ENCODE assay signal across 29 cellular contexts in genomic region chr4:39922389-39922788, GRCh38. TPM values are rescaled to one million over a fixed set of nuclear protein-coding genes. Genes with fewer than 3 reads are reported as not detected.
DNase-seq lines count a peak whose midpoint lies in the region; ATAC-seq, FAIRE-seq and TF ChIP-seq lines count a peak whose summit lies in the region.
"Had no signal": no experiment of that assay in that cellular context is flagged by ENCODE, and none has a peak within 500 bp of the region (broad histone marks: within the 10 kb centered on the region; RNA-seq: fewer than 3 reads in every experiment).

No MANE protein-coding gene starts in this region.

- no peaks in the 10 kb centered on the region for H3K27me3 Mint-ChIP-seq in activated T-helper 17 cell treated with anti-CD3 and anti-CD28 coated beads, Interleukin-2, amount 50 U/mL, for 72 hours

- no peak overlapping the region for H3K27ac ChIP-seq in testis
- H3K27ac ChIP-seq: SJSA1 had no signal

- intact Hi-C loops in testis (cut with DNase I; ENCODE audit: low total_unique reads) = no loop called here

- H3K4me3 Mint-ChIP-seq in activated T-helper 17 cell treated with anti-CD3 and anti-CD28 coated beads, Interleukin-2, amount 50 U/mL, for 72 hours = no peak overlapping the region
- H3K4me3 Mint-ChIP-seq: CD14-positive monocyte; CD8-positive, alpha-beta memory T cell; HFFc6 had no signal

- WGBS in testis, 2 donors = 94% methylated on average over 2 of the region's 2 CpGs

- H3K4me1 ChIP-seq in testis = no peaks in the 10 kb centered on the region
- H3K4me1 ChIP-seq: BE2C, HAP-1, SJSA1 had no signal

- peak overlapping the region; percentile 20 for H3K27ac Mint-ChIP-seq in activated T-helper 17 cell treated with anti-CD3 and anti-CD28 coated beads, Interleukin-2, amount 50 U/mL, for 72 hours

- TF ChIP-seq POLR2A in testis (IDR thresholded peaks at IDR 0.05) = no peak

- peaks cover 12% of the 10 kb centered on the region for H3K4me1 Mint-ChIP-seq in activated T-helper 17 cell treated with anti-CD3 and anti-CD28 coated beads, Interleukin-2, amount 50 U/mL, for 72 hours
- H3K4me1 Mint-ChIP-seq: CD14-positive monocyte had no signal

- ATAC-seq in activated T-helper 17 cell treated with anti-CD3 and anti-CD28 coated beads, Interleukin-2, amount 50 U/mL, for 72 hours (replicated peaks) = no peak
- ATAC-seq in GM21515 (IDR thresholded peaks at IDR 0.05; ENCODE audit: unreplicated experiment) = no peak
- ATAC-seq: PC-3 had no signal

- no peaks in the 10 kb centered on the region for H3K36me3 ChIP-seq in testis (ENCODE audit: low read depth, missing control alignments)

- no peak for TF ChIP-seq CTCF in testis (IDR thresholded peaks at IDR 0.05)

- H3K9me3 ChIP-seq in testis = no peaks in the 10 kb centered on the region
- H3K9me3 ChIP-seq: BE2C, HAP-1, SJSA1 had no signal

- H3K36me3 Mint-ChIP-seq in activated T-helper 17 cell treated with anti-CD3 and anti-CD28 coated beads, Interleukin-2, amount 50 U/mL, for 72 hours (ENCODE audit: low read depth) = peaks cover 78% of the 10 kb centered on the region

- no peak overlapping the region for H3K4me3 ChIP-seq in testis
- H3K4me3 ChIP-seq: HAP-1, SJSA1 had no signal

- peak; percentile 46 for FAIRE-seq in G401.6 (lab: Jason Lieb, UNC)
- FAIRE-seq: HTR-8/SVneo had no signal

- DNase-seq in kidney tubule cell (ENCODE audit: low spot score) (peak; percentile 61), hepatic stellate cell (ENCODE audit: low spot score) (no peak), NCI-H345 treated with DMSO at 0.1 percent for 48 hours (lab: John Stamatoyannopoulos, UW; ENCODE audit: unreplicated experiment) (no peak), testis (no peak)
- DNase-seq: BE2C; CD8-positive, alpha-beta memory T cell; DMS79 treated with DMSO at 0.1 percent for 48 hours; GOT3; HFFc6; KBM-7; MV-4-11; NCI-H1105 treated with DMSO at 0.1 percent for 48 hours; NCI-H146; NCI-H1930; NCI-H2107; NCI-H446; NCI-H524 treated with DMSO at 0.1 percent for 48 hours; NCI-H82; NK-92 treated with Interleukin-12 subunit alpha and Interleukin-12 subunit beta, amount 100 ng/mL, for 24 hours; PC-3; Right ventricle myocardium superior; RPMI8226 had no signal

- H3K27me3 ChIP-seq in testis = no peaks in the 10 kb centered on the region
- H3K27me3 ChIP-seq: BE2C, SJSA1 had no signal

- H3K9me3 Mint-ChIP-seq in activated T-helper 17 cell treated with anti-CD3 and anti-CD28 coated beads, Interleukin-2, amount 50 U/mL, for 72 hours = no peaks in the 10 kb centered on the region
- H3K9me3 Mint-ChIP-seq: CD14-positive monocyte; CD8-positive, alpha-beta memory T cell; HFFc6 had no signal

RNA-seq across cellular contexts. Expression of gene PDS5A, which starts 55.3 kb away (rescaled TPM):
- 100 to 1,000 TPM in 1 of 2 donors, 10 to 100 TPM in 1; 78.8 to 113 TPM for total RNA-seq in activated T-helper 17 cell treated with anti-CD3 and anti-CD28 coated beads, Interleukin-2, amount 50 U/mL, for 72 hours
- 10 to 100 TPM; 61.3 to 61.7 TPM for total RNA-seq in testis
- polyA plus RNA-seq in testis (ENCODE audit: insufficient read depth, low read depth, low replicate concordance) = 20.7 TPM
